Comparison of ENCODE assay signal across 9 cellular contexts in the genomic region with DNA sequence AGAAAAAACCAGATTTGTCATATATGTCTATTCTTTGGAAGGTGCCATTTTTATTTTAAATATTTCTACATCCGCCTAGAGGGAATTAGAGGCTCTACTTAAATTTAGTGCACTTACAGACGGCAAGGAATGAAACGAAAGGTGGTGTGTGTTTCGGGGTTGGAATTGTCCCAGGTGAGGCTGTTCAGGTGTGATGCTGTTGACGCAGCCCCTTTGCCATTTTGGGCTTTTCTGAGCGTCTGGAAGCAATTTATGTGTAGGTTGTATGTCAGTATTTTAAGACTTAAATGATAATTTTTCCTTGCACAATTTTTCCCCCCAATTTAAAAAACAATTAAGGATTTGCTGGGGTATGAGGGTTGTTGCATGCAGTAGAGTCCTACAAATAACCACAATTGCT. TPM values are rescaled to one million over a fixed set of nuclear protein-coding genes. Genes with fewer than 3 reads are reported as not detected.
DNase-seq lines count a peak whose midpoint lies in the region; TF ChIP-seq lines count a peak whose summit lies in the region.
"Had no signal": no experiment of that assay in that cellular context is flagged by ENCODE, and none has a peak within 500 bp of the region (broad histone marks: within the 10 kb centered on the region; RNA-seq: fewer than 3 reads in every experiment).

No MANE protein-coding gene starts in this region.

- peak overlapping the region; percentile 52; the same call in 1 of the 2 replicates for H2AFZ ChIP-seq in PC-9

- no peaks in the 10 kb centered on the region for H3K36me3 Mint-ChIP-seq in progenitor cell of endocrine pancreas (ENCODE audit: insufficient read depth)

- peak overlapping the region; percentile 95 for H3K4me2 ChIP-seq in PC-9

- H3K4me1 ChIP-seq in ES-I3 (ENCODE audit: insufficient read depth, low read length) (peaks cover 13% of the 10 kb centered on the region; the same call in 1 of the 2 replicates), PC-9 (replicated peaks; ENCODE audit: insufficient read depth) (peaks cover 32% of the 10 kb centered on the region), esophagus squamous epithelium (peaks cover 42 to 68% (median 48%) of the 10 kb centered on the region in 3 donors)

- TF ChIP-seq CTCF in PC-9 (conservative IDR thresholded peaks at IDR 0.05) (no peak), esophagus squamous epithelium (IDR thresholded peaks at IDR 0.05) (no peak), progenitor cell of endocrine pancreas (IDR thresholded peaks at IDR 0.05; ENCODE audit: unreplicated experiment) (no peak)

- TF ChIP-seq POLR2A in esophagus squamous epithelium (IDR thresholded peaks at IDR 0.05), result no peak

- H3K27me3 ChIP-seq in PC-9 (ENCODE audit: insufficient read depth, low read depth) (no peaks in the 10 kb centered on the region), esophagus squamous epithelium (no peaks in the 10 kb centered on the region)

- H3K36me3 ChIP-seq in ES-I3 (ENCODE audit: insufficient read depth, low read length) (no peaks in the 10 kb centered on the region), PC-9 (ENCODE audit: low read depth) (0 out of 2 replicates have a peak, but pooled peaks cover 6% of the 10 kb centered on the region), esophagus squamous epithelium (peaks cover 0 to 6% (median 0%) of the 10 kb centered on the region in 3 donors)

- peaks cover 57% of the 10 kb centered on the region for H4K20me1 ChIP-seq in PC-9 (ENCODE audit: insufficient read depth)

- CTCF ChIA-PET in PC-9 (lab: Charles Lee), result no interaction called here

- H3K4me3 Mint-ChIP-seq in progenitor cell of endocrine pancreas (ENCODE audit: low read depth), result peak overlapping the region; percentile 82

- DNase-seq in PC-9 (no peak), esophagus squamous epithelium (lab: John Stamatoyannopoulos, UW) (no peak), progenitor cell of endocrine pancreas (ENCODE audit: low spot score, unreplicated experiment) (no peak), HuH-7 (ENCODE audit: low spot score) (no peak), T-helper 9 cell (no peak), UCSD-AML1 (lab: John Stamatoyannopoulos, UW; ENCODE audit: unreplicated experiment) (no peak)
- no peak for DNase-seq in activated CD4-positive, CD25-positive, alpha-beta regulatory T cell (lab: John Stamatoyannopoulos, UW)
- DNase-seq: effector CD8-positive, alpha-beta T cell had no signal

- H3K4me3 ChIP-seq in PC-9 (peak overlapping the region; percentile 84), esophagus squamous epithelium (peak overlapping the region; percentile 57 to 97 (median 78))

- H3K27me3 Mint-ChIP-seq in progenitor cell of endocrine pancreas, result peaks cover 4% of the 10 kb centered on the region

- no peaks in the 10 kb centered on the region for H3K9me2 ChIP-seq in PC-9 (ENCODE audit: insufficient read depth)

- 27% methylated on average over 6 of the region's 6 CpGs for WGBS in esophagus squamous epithelium, 2 donors

- peaks cover 38% of the 10 kb centered on the region for H3K4me1 Mint-ChIP-seq in progenitor cell of endocrine pancreas (ENCODE audit: low read depth)

- POLR2A ChIA-PET in PC-9 (lab: Charles Lee; ENCODE audit: unreplicated experiment), result no interaction called here

- no peaks in the 10 kb centered on the region for H3K9me3 Mint-ChIP-seq in progenitor cell of endocrine pancreas (ENCODE audit: low read depth)

- peak overlapping the region; percentile 45 for H3K27ac Mint-ChIP-seq in progenitor cell of endocrine pancreas

- no TSS peak for BruUV-seq in PC-9 (replicated peaks; lab: Mats Ljungman, UMichigan)

- H3K9ac ChIP-seq in ES-I3 (ENCODE audit: low read depth, low read length), result peak overlapping the region; percentile 71; the same call in 1 of the 2 replicates

- peaks cover 19% of the 10 kb centered on the region for H3F3A ChIP-seq in PC-9 (ENCODE audit: insufficient read depth, low read depth)

- intact Hi-C loops in PC-9 (cut with micrococcal nuclease; ENCODE audit: unreplicated experiment), result no loop called here
- intact Hi-C loops in esophagus squamous epithelium (cut with DNase I), result no loop called here

- peaks cover 59% of the 10 kb centered on the region for H3K79me2 ChIP-seq in PC-9 (ENCODE audit: low read depth)

- no peak overlapping the region for H3K27ac ChIP-seq in PC-9
- H3K27ac ChIP-seq in esophagus squamous epithelium, result peak overlapping the region in 2 of 4 donors; percentile 57 to 99

- H3K9me3 ChIP-seq in ES-I3 (ENCODE audit: control insufficient read depth, insufficient read depth, low read length) (no peaks in the 10 kb centered on the region; the same call in 1 of the 2 replicates), PC-9 (ENCODE audit: insufficient read depth, low read depth) (no peaks in the 10 kb centered on the region), esophagus squamous epithelium (no peaks in the 10 kb centered on the region)

RNA-seq across cellular contexts. Expression of a gene that starts 2.0 kb away (rescaled TPM):
- total RNA-seq in PC-9 (2021) (72.8 and 84.8 TPM in 2 replicates), esophagus squamous epithelium (10 to 100 TPM in 2 of 4 donors, 1 to 10 TPM in 2; 8.0 to 30.7 (median 17.9) TPM), progenitor cell of endocrine pancreas (30.0 and 31.8 TPM in 2 replicates)
